ENCODE assay signal across 18 cellular contexts in the genomic region with DNA sequence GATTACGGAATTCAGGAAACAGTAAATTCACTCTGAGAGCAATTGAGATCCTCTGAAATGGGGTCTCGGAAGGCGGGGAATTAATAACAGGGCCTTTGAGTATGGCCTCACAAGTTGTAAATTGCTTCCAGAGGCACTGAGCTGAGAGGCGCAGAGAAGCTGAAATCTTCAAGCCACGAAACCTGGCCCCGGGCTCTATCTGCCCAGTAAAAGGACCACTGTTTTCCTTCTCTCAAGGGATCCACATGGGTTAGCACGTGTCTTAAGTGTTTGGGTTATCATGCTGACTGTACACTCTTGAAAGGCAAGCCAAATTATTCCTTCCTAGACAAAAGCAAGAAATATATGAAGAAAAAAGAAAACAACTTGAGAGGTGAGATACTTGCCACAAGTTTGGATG.
DNase-seq lines count a peak whose midpoint lies in the region; ATAC-seq and TF ChIP-seq lines count a peak whose summit lies in the region.
"Had no signal": no experiment of that assay in that cellular context is flagged by ENCODE, and none has a peak within 500 bp of the region (broad histone marks: within the 10 kb centered on the region; RNA-seq: fewer than 3 reads in every experiment).

No MANE protein-coding gene starts in this region.

- H3K9me3 Mint-ChIP-seq in neural crest cell, result peaks cover 5% of the 10 kb centered on the region
- H3K9me3 Mint-ChIP-seq: CD4-positive, alpha-beta T cell; CD8-positive, alpha-beta T cell had no signal

- intact Hi-C loops in spleen (cut with DNase I; ENCODE audit: low total_unique reads), result no loop called here

- no peaks in the 10 kb centered on the region for H3K27me3 Mint-ChIP-seq in neural crest cell (ENCODE audit: low read depth)
- H3K27me3 Mint-ChIP-seq: B cell; CD4-positive, alpha-beta T cell had no signal

- peak; percentile 0 for DNase-seq in RPMI7951 (ENCODE audit: low read depth)
- DNase-seq in epidermal melanocyte (ENCODE audit: insufficient read length, low spot score), result peak; percentile 19
- peak; percentile 1 for DNase-seq in neural crest cell (ENCODE audit: low read depth, low spot score)
- no peak for DNase-seq in activated CD4-positive, alpha-beta T cell treated with anti-CD3 and anti-CD28 coated beads, Interleukin-2, amount 50 U/mL, for 1 hour
- no peak for DNase-seq in spleen
- DNase-seq: AML-193; Caco-2; Calu3; CD4-positive, alpha-beta T cell; CD8-positive, alpha-beta T cell; DMS79 treated with DMSO at 0.1 percent for 48 hours; GF-D8 had no signal

- no peaks in the 10 kb centered on the region for H3K36me3 Mint-ChIP-seq in neural crest cell (ENCODE audit: low read depth)
- H3K36me3 Mint-ChIP-seq: CD8-positive, alpha-beta T cell had no signal

- H3K27me3 ChIP-seq in spleen (replicated peaks in 1 of 7), result no peaks in the 10 kb centered on the region
- H3K27me3 ChIP-seq: BLaER1 treated with 17β-estradiol and CSF1 and Interleukin-3, amounts not matched to agents 10 nM and 100 nM had no signal

- H3K27ac Mint-ChIP-seq in neural crest cell (ENCODE audit: unreplicated experiment), result no peak overlapping the region
- H3K27ac Mint-ChIP-seq: B cell; CD4-positive, alpha-beta T cell; CD8-positive, alpha-beta T cell had no signal

- H3K4me3 ChIP-seq in spleen, result no peak overlapping the region
- H3K4me3 ChIP-seq: A549; BLaER1 treated with 17β-estradiol and CSF1 and Interleukin-3, amounts not matched to agents 10 nM and 100 nM had no signal

- H3K36me3 ChIP-seq in spleen, result no peaks in the 10 kb centered on the region
- H3K36me3 ChIP-seq: BLaER1 treated with 17β-estradiol and CSF1 and Interleukin-3, amounts not matched to agents 10 nM and 100 nM had no signal

- no peak for ATAC-seq in GM19455 (IDR thresholded peaks at IDR 0.05; ENCODE audit: unreplicated experiment)
- ATAC-seq: A549; CD8-positive, alpha-beta T cell had no signal

- TF ChIP-seq CTCF in neural crest cell (conservative IDR thresholded peaks at IDR 0.05) (no peak), spleen (IDR thresholded peaks at IDR 0.05 in 8 of 11, conservative IDR thresholded peaks at IDR 0.05 in 3 of 11) (no peak)

- WGBS in spleen, 5 donors, result 82 to 94% (median 85%) methylated on average over 7 of the region's 7 CpGs

- H3K27ac ChIP-seq in spleen, result no peak overlapping the region
- H3K27ac ChIP-seq: 22Rv1; A549; BLaER1 treated with 17β-estradiol and CSF1 and Interleukin-3, amounts not matched to agents 10 nM and 100 nM; C4-2B had no signal

- no peaks in the 10 kb centered on the region for H3K9me3 ChIP-seq in spleen
- H3K9me3 ChIP-seq: A549; BLaER1 treated with 17β-estradiol and CSF1 and Interleukin-3, amounts not matched to agents 10 nM and 100 nM; Caco-2 had no signal

- H3K4me1 Mint-ChIP-seq in neural crest cell, result no peaks in the 10 kb centered on the region
- H3K4me1 Mint-ChIP-seq: B cell had no signal

- H3K4me1 ChIP-seq in spleen, result no peaks in the 10 kb centered on the region
- H3K4me1 ChIP-seq: A549; BLaER1 treated with 17β-estradiol and CSF1 and Interleukin-3, amounts not matched to agents 10 nM and 100 nM had no signal

- no peak overlapping the region for H3K4me3 Mint-ChIP-seq in neural crest cell
- H3K4me3 Mint-ChIP-seq: B cell; CD4-positive, alpha-beta T cell; CD8-positive, alpha-beta T cell had no signal

- TF ChIP-seq POLR2A in spleen (IDR thresholded peaks at IDR 0.05), result no peak

Comparison
In these comparisons a context has a peak if more than half of its experiments do, and no peak if none do; other contexts are left out.
1. DNase-seq: peak in RPMI7951 (single experiment), epidermal melanocyte (single experiment) and neural crest cell (single experiment); none in activated CD4-positive, alpha-beta T cell treated with anti-CD3 and anti-CD28 coated beads, Interleukin-2, amount 50 U/mL, for 1 hour (single experiment) and spleen (single experiment).